8 cellular contexts compared by ENCODE assay signal in genomic region chr13:30618186-30618937, GRCh38. TPM values are rescaled to one million over a fixed set of nuclear protein-coding genes. Genes with fewer than 3 reads are reported as not detected.
DNase-seq lines count a peak whose midpoint lies in the region; ATAC-seq, FAIRE-seq and TF ChIP-seq lines count a peak whose summit lies in the region.

No MANE protein-coding gene starts in this region.

- peak; percentile 10 for DNase-seq in AG08396 (ENCODE audit: low spot score)
- peak; percentile 40 for DNase-seq in NCI-H2227 (lab: John Stamatoyannopoulos, UW; ENCODE audit: unreplicated experiment)
- peak; percentile 46 for DNase-seq in bronchial epithelial cell (ENCODE audit: low read depth)
- DNase-seq in medulla oblongata (ENCODE audit: extremely low spot score), result peak; percentile 49
- no peak for DNase-seq in upper lobe of right lung
- no peak for DNase-seq in NCI-H187 treated with DMSO at 0.1 percent for 48 hours (lab: John Stamatoyannopoulos, UW)

- ATAC-seq in GM18502 (IDR thresholded peaks at IDR 0.05; ENCODE audit: poor library complexity, unreplicated experiment), result peak; percentile 9
- ATAC-seq in upper lobe of right lung, result no peak
- ATAC-seq in GM21786 (IDR thresholded peaks at IDR 0.05; ENCODE audit: unreplicated experiment), result no peak

- no peak for FAIRE-seq in bronchial epithelial cell (lab: Jason Lieb, UNC)

- H3K36me3 ChIP-seq in bronchial epithelial cell (ENCODE audit: control insufficient read depth, insufficient read depth, low read length) (peaks cover 4% of the 10 kb centered on the region), upper lobe of right lung (peaks cover 12% of the 10 kb centered on the region)

- H3K4me3 ChIP-seq in bronchial epithelial cell (ENCODE audit: low read depth, low read length) (peak overlapping the region; percentile 91), upper lobe of right lung (peak overlapping the region; percentile 82)

- TF ChIP-seq CTCF in bronchial epithelial cell (IDR thresholded peaks at IDR 0.05; ENCODE audit: insufficient read depth, low read length, severe bottlenecking) (no peak), upper lobe of right lung (IDR thresholded peaks at IDR 0.05) (no peak)

- peaks cover 35% of the 10 kb centered on the region for H3K4me1 ChIP-seq in upper lobe of right lung

- no peaks in the 10 kb centered on the region for H3K9me3 ChIP-seq in upper lobe of right lung

- H3K27ac ChIP-seq in upper lobe of right lung, result peak overlapping the region; percentile 85

- intact Hi-C loops in upper lobe of right lung (cut with DNase I), result no loop called here

- no peaks in the 10 kb centered on the region for H3K27me3 ChIP-seq in bronchial epithelial cell (ENCODE audit: control insufficient read depth, insufficient read depth, low read length)
- no peaks in the 10 kb centered on the region for H3K27me3 ChIP-seq in upper lobe of right lung

RNA-seq across cellular contexts. Expression of gene USPL1, which starts 0.6 kb away (rescaled TPM):
- total RNA-seq in bronchial epithelial cell, result 6.8 and 20.0 TPM in 2 replicates
- total RNA-seq in upper lobe of right lung, result 13.1 TPM

Comparison
In these comparisons a context has a peak if more than half of its experiments do, and no peak if none do; other contexts are left out.
1. DNase-seq: peak in AG08396 (single experiment), NCI-H2227 (single experiment), bronchial epithelial cell (single experiment) and medulla oblongata (single experiment); none in upper lobe of right lung (single experiment) and NCI-H187 treated with DMSO at 0.1 percent for 48 hours (single experiment).